Comparison of ENCODE assay signal across 9 cellular contexts in the genomic region with DNA sequence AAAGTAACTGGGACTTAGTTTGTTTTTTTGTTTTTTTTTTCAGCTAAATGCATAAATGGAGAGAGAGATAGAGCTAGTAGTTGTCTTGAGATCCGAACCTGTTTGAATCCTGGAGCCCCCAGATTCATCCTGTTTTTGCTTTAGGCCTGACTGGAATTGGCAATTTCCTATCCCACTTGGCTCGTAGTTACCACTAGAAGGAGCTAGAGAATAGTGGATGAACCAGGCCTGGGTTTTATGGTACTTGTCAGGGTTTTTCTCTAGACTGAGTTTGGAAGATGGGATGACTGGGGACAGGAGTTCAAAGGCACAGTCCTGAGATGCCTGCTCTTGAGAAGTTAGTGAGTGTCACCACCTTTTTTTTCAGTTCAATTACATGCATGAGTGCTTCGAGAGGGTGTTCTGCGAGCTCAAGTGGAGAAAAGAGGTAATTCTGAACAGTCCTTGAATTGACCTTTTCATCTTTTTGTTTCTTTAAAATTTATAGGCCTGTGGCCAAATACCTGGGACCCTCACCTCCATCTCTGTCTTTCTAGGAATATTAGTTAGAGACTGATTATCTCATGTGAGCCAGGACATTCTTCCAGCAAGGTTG. TPM values are rescaled to one million over a fixed set of nuclear protein-coding genes. Genes with fewer than 3 reads are reported as not detected.
A peak's percentile ranks its signal among the peaks of the same experiment; 100 is the strongest.
DNase-seq lines count a peak whose midpoint lies in the region; ATAC-seq lines count a peak whose summit lies in the region.
"Had no signal": no experiment of that assay in that cellular context is flagged by ENCODE, and none has a peak within 500 bp of the region (broad histone marks: within the 10 kb centered on the region; RNA-seq: fewer than 3 reads in every experiment).

No MANE protein-coding gene starts in this region.

- H4K8ac ChIP-seq in mesendoderm (ENCODE audit: low read depth, low read length), result no peak overlapping the region

- ATAC-seq in HG03460 (IDR thresholded peaks at IDR 0.05; ENCODE audit: unreplicated experiment), result no peak

- CTCF ChIA-PET in activated naive CD4-positive, alpha-beta T cell treated with anti-CD3 and anti-CD28 coated beads, Interleukin-2, amount 10 ng/mL, durations not matched to agents 7 days and 5 days (lab: Charles Lee), result interaction anchor here (0.6 to 3.2 kb wide), 4 partner anchors 33 to 166 kb away, joined by 3 to 10 read pairs (median 3); no protein-coding TSS in a partner anchor

- DNase-seq in NCI-H2107 treated with DMSO at 0.1 percent for 48 hours (lab: John Stamatoyannopoulos, UW; ENCODE audit: unreplicated experiment) (peak; percentile 37), NCI-H2107 (lab: John Stamatoyannopoulos, UW) (no peak), NCI-H2196 (lab: John Stamatoyannopoulos, UW; ENCODE audit: unreplicated experiment) (peak; percentile 32), T47D (ENCODE audit: low read depth in 1 of 2, low spot score in 1 of 2) (peak; percentile 71 to 82), mesendoderm (peak; percentile 68)
- DNase-seq in activated naive CD4-positive, alpha-beta T cell treated with Interleukin-2 at 50 U/mL for 16 hours, result no peak
- DNase-seq in activated naive CD4-positive, alpha-beta T cell treated with anti-CD3 and anti-CD28 coated beads, Interleukin-2, amount 10 ng/mL, durations not matched to agents 7 days and 5 days, result no peak

- H3K9ac ChIP-seq in mesendoderm (ENCODE audit: low read length), result no peak overlapping the region

- in situ Hi-C loops in T47D (cut with HindIII; ENCODE audit: low pct_unique_long_range_greater_than_20kb, low sequenced_read_pairs), result no loop called here

- H3K23ac ChIP-seq in mesendoderm (ENCODE audit: low read length), result no peak overlapping the region

- H3K4me3 Mint-ChIP-seq in activated naive CD4-positive, alpha-beta T cell treated with anti-CD3 and anti-CD28 coated beads, Interleukin-2, amount 10 ng/mL, durations not matched to agents 7 days and 5 days, result no peak overlapping the region
- H3K4me3 Mint-ChIP-seq: CD4-positive, alpha-beta memory T cell had no signal

- H3K18ac ChIP-seq in mesendoderm (ENCODE audit: low read length), result no peak overlapping the region

- no peaks in the 10 kb centered on the region for H3K9me3 Mint-ChIP-seq in activated naive CD4-positive, alpha-beta T cell treated with anti-CD3 and anti-CD28 coated beads, Interleukin-2, amount 10 ng/mL, durations not matched to agents 7 days and 5 days
- H3K9me3 Mint-ChIP-seq: CD4-positive, alpha-beta memory T cell had no signal

- H3K36me3 ChIP-seq in mesendoderm (ENCODE audit: control insufficient read depth, insufficient read depth, low read length), result no peaks in the 10 kb centered on the region

- H3K27me3 ChIP-seq in mesendoderm (ENCODE audit: insufficient read depth, low read length, poor library complexity), result no peaks in the 10 kb centered on the region

- H3K79me2 ChIP-seq in mesendoderm (ENCODE audit: control insufficient read depth, insufficient read depth, low read length), result no peaks in the 10 kb centered on the region

- no peak overlapping the region for H2AK5ac ChIP-seq in mesendoderm (ENCODE audit: low read length)

- H2BK15ac ChIP-seq in mesendoderm (replicated peaks; ENCODE audit: low read depth), result no peak overlapping the region

- peaks cover 6% of the 10 kb centered on the region for H3K4me1 Mint-ChIP-seq in activated naive CD4-positive, alpha-beta T cell treated with anti-CD3 and anti-CD28 coated beads, Interleukin-2, amount 10 ng/mL, durations not matched to agents 7 days and 5 days

- H2BK5ac ChIP-seq in mesendoderm (ENCODE audit: low read length), result no peak overlapping the region

- WGBS in mesendoderm (ENCODE audit: extremely low coverage, insufficient coverage, low lambda C conversion rate), result no CpG with 5 or more reads among the region's 4 CpGs

- H2BK120ac ChIP-seq in mesendoderm (ENCODE audit: low read depth, low read length), result no peak overlapping the region

- peaks cover 9% of the 10 kb centered on the region for H3K36me3 Mint-ChIP-seq in activated naive CD4-positive, alpha-beta T cell treated with anti-CD3 and anti-CD28 coated beads, Interleukin-2, amount 10 ng/mL, durations not matched to agents 7 days and 5 days

- H3K79me1 ChIP-seq in mesendoderm (ENCODE audit: low read length), result no peaks in the 10 kb centered on the region

- H3K27me3 Mint-ChIP-seq in activated naive CD4-positive, alpha-beta T cell treated with anti-CD3 and anti-CD28 coated beads, Interleukin-2, amount 10 ng/mL, durations not matched to agents 7 days and 5 days, result no peaks in the 10 kb centered on the region
- H3K27me3 Mint-ChIP-seq: CD4-positive, alpha-beta memory T cell had no signal

- H3K4me3 ChIP-seq in mesendoderm (ENCODE audit: low read length), result no peak overlapping the region

- no peak overlapping the region for H3K56ac ChIP-seq in mesendoderm (ENCODE audit: low read length)

- no peaks in the 10 kb centered on the region for H3K4me1 ChIP-seq in mesendoderm (ENCODE audit: control insufficient read depth, low read depth, low read length)

- H3K27ac ChIP-seq in mesendoderm (ENCODE audit: low read depth, low read length), result no peak overlapping the region

- H3K4me2 ChIP-seq in mesendoderm (ENCODE audit: low read length), result no peak overlapping the region

- H3K27ac Mint-ChIP-seq in activated naive CD4-positive, alpha-beta T cell treated with anti-CD3 and anti-CD28 coated beads, Interleukin-2, amount 10 ng/mL, durations not matched to agents 7 days and 5 days, result no peak overlapping the region

- no peak overlapping the region for H3K4ac ChIP-seq in mesendoderm (ENCODE audit: low read depth, low read length)

- no peak overlapping the region for H4K5ac ChIP-seq in mesendoderm (ENCODE audit: low read length)

RNA-seq across cellular contexts. Expression of gene CELF3, which starts 23.4 kb away (rescaled TPM):
- polyA plus RNA-seq in mesendoderm (2013, experiment 1 of 2), result 0.24 TPM
- 0.17 TPM for polyA plus RNA-seq in mesendoderm (2013, experiment 2 of 2)
- polyA plus RNA-seq: CD4-positive, alpha-beta memory T cell had no signal

RNA-seq across cellular contexts. Expression of gene RIIAD1, which starts 28.2 kb away (rescaled TPM):
- 0.21 TPM for polyA plus RNA-seq in mesendoderm (2013, experiment 1 of 2)
- not detected for polyA plus RNA-seq in mesendoderm (2013, experiment 2 of 2)
- polyA plus RNA-seq: CD4-positive, alpha-beta memory T cell had no signal

Comparison
In these comparisons a context has a peak if more than half of its experiments do, and no peak if none do; other contexts are left out.
1. DNase-seq: peak in NCI-H2107 treated with DMSO at 0.1 percent for 48 hours (single experiment), NCI-H2196 (single experiment), T47D (2 of 2) and mesendoderm (single experiment); none in NCI-H2107 (single experiment), activated naive CD4-positive, alpha-beta T cell treated with Interleukin-2 at 50 U/mL for 16 hours (single experiment) and activated naive CD4-positive, alpha-beta T cell treated with anti-CD3 and anti-CD28 coated beads, Interleukin-2, amount 10 ng/mL, durations not matched to agents 7 days and 5 days (single experiment).